In the genomic region with DNA sequence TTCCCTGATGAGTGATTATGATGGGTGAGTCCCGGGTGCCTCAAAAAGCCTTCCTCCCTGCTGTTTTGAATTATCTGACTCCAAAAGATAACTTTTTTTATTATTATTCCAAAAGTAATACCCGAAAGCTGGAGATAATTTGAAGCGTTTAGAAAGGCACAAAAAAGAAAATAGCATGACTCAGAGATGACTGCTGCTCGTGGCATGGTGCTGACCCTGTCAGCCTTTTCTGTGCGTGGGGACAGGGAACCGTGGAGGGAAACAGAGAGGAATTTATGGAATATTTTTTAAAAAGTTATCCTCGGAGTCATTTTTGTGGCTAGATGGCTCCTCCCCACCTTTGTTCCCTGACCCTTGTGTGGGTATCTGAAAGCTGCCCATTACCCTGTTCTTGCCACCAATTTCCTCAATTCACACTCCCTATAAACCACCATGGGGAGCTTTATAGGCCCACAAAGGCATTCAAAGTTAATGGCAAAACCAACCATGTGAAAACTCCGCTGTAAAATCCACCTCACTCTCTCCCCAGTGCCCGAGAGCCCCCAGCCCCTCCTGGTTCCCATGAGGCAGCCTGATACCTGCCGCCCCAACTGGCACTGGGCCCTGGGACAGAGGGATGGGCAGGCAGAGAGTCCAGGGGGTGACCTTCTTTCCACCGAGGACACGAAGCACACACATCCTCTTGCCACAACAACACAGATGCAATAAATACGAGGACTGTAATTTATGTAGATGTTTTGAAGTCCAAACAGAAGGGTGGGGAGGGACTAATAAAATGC, we compare ENCODE assay signal across 17 cellular contexts. TPM values are rescaled to one million over a fixed set of nuclear protein-coding genes. Genes with fewer than 3 reads are reported as not detected.
"Had no signal": no experiment of that assay in that cellular context is flagged by ENCODE, and none has a peak within 500 bp of the region (broad histone marks: within the 10 kb centered on the region; RNA-seq: fewer than 3 reads in every experiment).

No MANE protein-coding gene starts in this region.

- H3K27ac ChIP-seq: right atrium auricular region, suprapubic skin had no signal

- H3K4me3 ChIP-seq: right atrium auricular region, suprapubic skin had no signal

- H3K36me3 ChIP-seq: right atrium auricular region, suprapubic skin had no signal

- H3K27me3 ChIP-seq: right atrium auricular region had no signal

- H3K4me1 ChIP-seq: suprapubic skin had no signal

- DNase-seq: activated CD4-positive, alpha-beta T cell treated with anti-CD3 and anti-CD28 coated beads, Interleukin-2, amount 50 U/mL, for 4 hours; activated CD4-positive, CD25-positive, alpha-beta regulatory T cell treated with anti-CD3 and anti-CD28 coated beads, Interleukin-2, amount 50 U/mL, for 72 hours; activated naive CD4-positive, alpha-beta T cell treated with anti-CD3 and anti-CD28 coated beads, Interleukin-2, amount 50 U/mL, for 16 hours; activated T-cell treated with anti-CD3 and anti-CD28 coated beads for 4 hours; caudate nucleus; hippocampal formation; small intestine; stimulated activated CD4-positive, alpha-beta T cell treated with anti-CD3 and anti-CD28 coated beads, Interleukin-4, amount 100 ng/mL, for 4 hours; stimulated activated CD8-positive, alpha-beta memory T cell treated with anti-CD3 and anti-CD28 coated beads, Interleukin-4, amount 100 ng/mL, for 48 hours; stimulated activated naive CD8-positive, alpha-beta T cell treated with anti-CD3 and anti-CD28 coated beads, Interleukin-15, Interleukin-2, amounts not matched to agents 100 U/mL and 50 U/mL, for 24 hours; T-helper 1 cell; T1000 had no signal

- H3K9me3 ChIP-seq: right atrium auricular region, suprapubic skin had no signal

RNA-seq across cellular contexts. Expression of a gene that starts 37.5 kb away (rescaled TPM):
- total RNA-seq: myocyte, progenitor cell of endocrine pancreas had no signal
- polyA plus RNA-seq: keratinocyte had no signal
